In the genomic region with DNA sequence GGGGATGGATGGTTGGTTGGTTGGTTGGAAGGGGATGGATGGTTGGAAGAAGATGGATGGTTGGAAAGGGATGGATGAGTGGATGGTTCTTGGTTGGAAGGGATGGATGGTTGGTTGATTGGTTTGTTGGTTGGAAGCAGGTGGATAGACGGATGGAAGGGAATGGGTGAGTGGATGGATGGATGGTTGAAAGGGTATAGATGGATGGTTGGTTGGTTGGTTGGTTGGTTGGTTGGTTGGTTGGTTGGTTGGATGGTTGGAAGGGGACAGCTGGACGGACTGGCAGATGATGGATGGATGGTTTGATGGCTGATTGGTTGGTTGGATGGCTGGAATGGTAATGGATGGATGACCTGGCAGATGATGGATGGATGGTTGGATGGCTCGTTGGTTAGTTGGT, we compare ENCODE assay signal across 22 cellular contexts. TPM values are rescaled to one million over a fixed set of nuclear protein-coding genes. Genes with fewer than 3 reads are reported as not detected.
"Had no signal": no experiment of that assay in that cellular context is flagged by ENCODE, and none has a peak within 500 bp of the region (broad histone marks: within the 10 kb centered on the region; RNA-seq: fewer than 3 reads in every experiment).

No MANE protein-coding gene starts in this region.

- DNase-seq: activated CD4-positive, alpha-beta T cell treated with anti-CD3 and anti-CD28 coated beads, Interleukin-2, amount 50 U/mL, for 4 hours; activated CD4-positive, CD25-positive, alpha-beta regulatory T cell treated with anti-CD3 and anti-CD28 coated beads, Interleukin-2, amount 50 U/mL, for 72 hours; activated gamma-delta T cell treated with Interleukin-2 at 50 U/mL for 16 hours; activated T-cell treated with anti-CD3 and anti-CD28 coated beads, Interleukin-2, amount 50 U/mL, for 72 hours; heart right ventricle; midbrain; nucleus accumbens; right cardiac atrium; stimulated activated CD4-positive, alpha-beta T cell treated with anti-CD3 and anti-CD28 coated beads, Interleukin-15, amount 100 ng/mL, for 24 hours; stimulated activated CD4-positive, alpha-beta T cell treated with anti-CD3 and anti-CD28 coated beads, Interleukin-4, amount 100 ng/mL, for 1 hour; stomach; T1000; testis; upper lobe of left lung had no signal

- H3K27me3 ChIP-seq: gastroesophageal sphincter, heart right ventricle, SJSA1, stomach, testis, upper lobe of left lung had no signal

- ATAC-seq: activated T-cell treated with anti-CD3 and anti-CD28 coated beads, Interleukin-2, amount 50 U/mL, for 72 hours; gastroesophageal sphincter; heart right ventricle; right cardiac atrium had no signal

- H3K9me3 ChIP-seq: gastroesophageal sphincter, heart right ventricle, SJSA1, stomach, testis, upper lobe of left lung had no signal

- H3K27ac ChIP-seq: gastroesophageal sphincter, heart right ventricle, SJSA1, skin epidermis, stomach, testis, upper lobe of left lung had no signal

- H3K27ac Mint-ChIP-seq: activated T-cell treated with anti-CD3 and anti-CD28 coated beads, Interleukin-2, amount 50 U/mL, for 72 hours had no signal

- H3K4me1 ChIP-seq: gastroesophageal sphincter, SJSA1, upper lobe of left lung had no signal

- H3K4me3 ChIP-seq: gastroesophageal sphincter, heart right ventricle, lung, SJSA1, skin epidermis, stomach, testis, upper lobe of left lung had no signal

- H3K4me3 Mint-ChIP-seq: activated T-cell treated with anti-CD3 and anti-CD28 coated beads, Interleukin-2, amount 50 U/mL, for 72 hours had no signal

RNA-seq across cellular contexts. Expression of a gene that starts 11.8 kb away (rescaled TPM):
- total RNA-seq: SJSA1 had no signal

RNA-seq across cellular contexts. Expression of a gene that starts 41.7 kb away (rescaled TPM):
- total RNA-seq: activated T-cell treated with anti-CD3 and anti-CD28 coated beads, Interleukin-2, amount 50 U/mL, for 72 hours; cardiac septum; gastroesophageal sphincter; heart right ventricle; lung; posterior vena cava; right cardiac atrium; SJSA1; stomach; testis; upper lobe of left lung had no signal
- polyA plus RNA-seq: adipose tissue, esophagus, heart right ventricle, right cardiac atrium, stomach had no signal
